Comparison of ENCODE assay signal across 9 cellular contexts in genomic region chr3:107206141-107206540, GRCh38.
DNase-seq lines count a peak whose midpoint lies in the region; ATAC-seq, FAIRE-seq and TF ChIP-seq lines count a peak whose summit lies in the region.
"Had no signal": no experiment of that assay in that cellular context is flagged by ENCODE, and none has a peak within 500 bp of the region (broad histone marks: within the 10 kb centered on the region; RNA-seq: fewer than 3 reads in every experiment).

No MANE protein-coding gene starts in this region.

- 20% methylated on average over 1 of the region's 1 CpG; no CpG with 5 or more reads in 1 of the 2 experiments for WGBS in H1 (ENCODE audit: extremely low coverage in 1 of 2, insufficient coverage in 1 of 2, insufficient read length in 1 of 2, insufficient replicate concordance in 2 of 2, low coverage in 1 of 2, low lambda C conversion rate in 2 of 2, missing lambda C conversion rate in 1 of 2), 2 experiments

- no peak overlapping the region for H2BK15ac ChIP-seq in H1 (ENCODE audit: low read length)

- H3K14ac ChIP-seq in H1 (ENCODE audit: insufficient read length), result no peak overlapping the region

- H3K27ac ChIP-seq in GM23338 (ENCODE audit: low read depth) (no peak overlapping the region), H1 (ENCODE audit: low read depth, low read length) (no peak overlapping the region)

- peak; percentile 55 for TF ChIP-seq CTCF in Calu3 (IDR thresholded peaks at IDR 0.05; ENCODE audit: unreplicated experiment)
- TF ChIP-seq CTCF in GM23338 (conservative IDR thresholded peaks at IDR 0.05; ENCODE audit: low read depth in 2 of 2), result peak; percentile 79 to 91
- peak in 2 of 3 experiments; percentile 63 to 70; a peak in 3 of 4 replicates for TF ChIP-seq CTCF in H1 (IDR thresholded peaks at IDR 0.05; ENCODE audit: control extremely low read depth in 1 of 3, insufficient read depth in 1 of 3, low read depth in 1 of 3, low read length in 3 of 3)
- TF ChIP-seq CTCF in osteocyte (IDR thresholded peaks at IDR 0.05), result peak; percentile 79

- no peaks in the 10 kb centered on the region for H3K79me2 ChIP-seq in GM23338 (replicated peaks; ENCODE audit: insufficient read depth)
- H3K79me2 ChIP-seq in H1 (ENCODE audit: control insufficient read depth in 1 of 2, insufficient read depth in 2 of 2, low read length in 2 of 2), result no peaks in the 10 kb centered on the region

- H3K4me1 Mint-ChIP-seq in Calu3 (ENCODE audit: low read depth, unreplicated experiment) (peaks cover 22% of the 10 kb centered on the region), GM23338 (peaks cover 7% of the 10 kb centered on the region; the same call in 2 of the 3 replicates), osteocyte (ENCODE audit: unreplicated experiment) (peaks cover 46% of the 10 kb centered on the region)
- H3K4me1 Mint-ChIP-seq in activated T-cell treated with anti-CD3 and anti-CD28 coated beads, Interleukin-2, amount 50 U/mL, for 24 hours (ENCODE audit: low read depth), result no peaks in the 10 kb centered on the region
- H3K4me1 Mint-ChIP-seq: naive B cell had no signal

- H3K23ac ChIP-seq in H1 (ENCODE audit: insufficient read length), result no peak overlapping the region

- intact Hi-C loops in Calu3 (cut with micrococcal nuclease; ENCODE audit: unreplicated experiment), result no loop called here

- no peak overlapping the region for H4K8ac ChIP-seq in H1 (ENCODE audit: extremely low read depth, insufficient read depth, low read length)

- H2BK20ac ChIP-seq in H1 (ENCODE audit: low read length), result no peak overlapping the region

- H3F3A ChIP-seq in GM23338 (replicated peaks; ENCODE audit: low read depth), result no peaks in the 10 kb centered on the region

- H3K9ac ChIP-seq in NT2/D1 (ENCODE audit: insufficient read length, low read depth) (no peak overlapping the region), H1 (replicated peaks in 1 of 4; ENCODE audit: extremely low read depth in 1 of 4, low read depth in 3 of 4, low read length in 3 of 4) (no peak overlapping the region)

- H3K27ac Mint-ChIP-seq in Calu3 (ENCODE audit: unreplicated experiment) (no peak overlapping the region), GM23338 (no peak overlapping the region), osteocyte (ENCODE audit: unreplicated experiment) (no peak overlapping the region)
- no peak overlapping the region for H3K27ac Mint-ChIP-seq in activated T-cell treated with anti-CD3 and anti-CD28 coated beads, Interleukin-2, amount 50 U/mL, for 24 hours
- H3K27ac Mint-ChIP-seq: naive B cell had no signal

- H3K56ac ChIP-seq in H1 (replicated peaks; ENCODE audit: insufficient read length, low read depth, low read length), result no peak overlapping the region

- H3K27me3 ChIP-seq in GM23338 (ENCODE audit: insufficient read depth) (no peaks in the 10 kb centered on the region), NT2/D1 (ENCODE audit: insufficient read depth, insufficient read length) (no peaks in the 10 kb centered on the region), H1 (replicated peaks in 1 of 4; ENCODE audit: control insufficient read depth in 3 of 4, extremely low read depth in 1 of 4, insufficient read depth in 3 of 4, low read length in 3 of 4) (no peaks in the 10 kb centered on the region)

- H4K20me1 ChIP-seq in GM23338 (replicated peaks; ENCODE audit: insufficient read depth) (no peaks in the 10 kb centered on the region), H1 (replicated peaks in 1 of 2; ENCODE audit: control insufficient read depth in 1 of 2, insufficient read depth in 2 of 2, low read length in 2 of 2) (no peaks in the 10 kb centered on the region)

- no peak overlapping the region for H3K4ac ChIP-seq in H1 (replicated peaks; ENCODE audit: insufficient read length, low read depth, low read length)

- H3K4me1 ChIP-seq in GM23338 (ENCODE audit: insufficient read depth), result no peaks in the 10 kb centered on the region
- H3K4me1 ChIP-seq in NT2/D1 (ENCODE audit: insufficient read depth, insufficient read length), result no peaks in the 10 kb centered on the region
- H3K4me1 ChIP-seq in H1 (replicated peaks in 1 of 4; ENCODE audit: control insufficient read depth in 3 of 4, insufficient read depth in 4 of 4, low read length in 3 of 4), result no peaks in the 10 kb centered on the region

- TF ChIP-seq EP300 in H1 (IDR thresholded peaks at IDR 0.05; ENCODE audit: borderline replicate concordance in 1 of 2, low read depth in 2 of 2, low read length in 2 of 2), result no peak

- H3K4me3 ChIP-seq in GM23338 (no peak overlapping the region), NT2/D1 (ENCODE audit: insufficient read length, low read depth) (no peak overlapping the region), H1 (ENCODE audit: extremely low read depth in 1 of 4, insufficient read depth in 2 of 4, low read depth in 3 of 4, low read length in 4 of 4) (no peak overlapping the region)

- FAIRE-seq in H1 (lab: Jason Lieb, UNC), result peak; percentile 94

- H3K4me3 Mint-ChIP-seq in Calu3 (ENCODE audit: low read depth, unreplicated experiment) (no peak overlapping the region), GM23338 (no peak overlapping the region), osteocyte (ENCODE audit: unreplicated experiment) (no peak overlapping the region)
- H3K4me3 Mint-ChIP-seq in activated T-cell treated with anti-CD3 and anti-CD28 coated beads, Interleukin-2, amount 50 U/mL, for 24 hours, result no peak overlapping the region
- H3K4me3 Mint-ChIP-seq: naive B cell had no signal

- H2AFZ ChIP-seq in GM23338 (no peak overlapping the region), H1 (ENCODE audit: low read length) (no peak overlapping the region)

- H3K23me2 ChIP-seq in H1 (ENCODE audit: low read depth, low read length), result no peaks in the 10 kb centered on the region

- H3K79me1 ChIP-seq in H1 (ENCODE audit: low read depth, low read length), result no peaks in the 10 kb centered on the region

- peak; percentile 76 to 83 for TF ChIP-seq RAD21 in H1 (IDR thresholded peaks at IDR 0.05 in 1 of 2, conservative IDR thresholded peaks at IDR 0.05 in 1 of 2; ENCODE audit: low read depth in 2 of 2, low read length in 2 of 2)

- BruUV-seq in Calu3 (replicated peaks; lab: Mats Ljungman, UMichigan), result no TSS peak

- no peak overlapping the region for H4K91ac ChIP-seq in H1 (replicated peaks; ENCODE audit: insufficient read length, low read length)

- H3K36me3 ChIP-seq in GM23338 (ENCODE audit: insufficient read depth), result no peaks in the 10 kb centered on the region
- H3K36me3 ChIP-seq in NT2/D1 (ENCODE audit: insufficient read depth, insufficient read length, low read length), result no peaks in the 10 kb centered on the region
- no peaks in the 10 kb centered on the region for H3K36me3 ChIP-seq in H1 (ENCODE audit: control insufficient read depth in 2 of 4, insufficient read depth in 4 of 4, low read length in 3 of 4)

- H3K36me3 Mint-ChIP-seq in Calu3 (ENCODE audit: insufficient read depth, unreplicated experiment) (no peaks in the 10 kb centered on the region), GM23338 (ENCODE audit: low read depth) (no peaks in the 10 kb centered on the region), osteocyte (ENCODE audit: unreplicated experiment) (no peaks in the 10 kb centered on the region)
- H3K36me3 Mint-ChIP-seq in activated T-cell treated with anti-CD3 and anti-CD28 coated beads, Interleukin-2, amount 50 U/mL, for 24 hours (ENCODE audit: low read depth), result no peaks in the 10 kb centered on the region
- H3K36me3 Mint-ChIP-seq: naive B cell had no signal

- no peak for TF ChIP-seq POLR2A in H1 (IDR thresholded peaks at IDR 0.05; ENCODE audit: control extremely low read depth in 1 of 2, low read depth in 2 of 2, low read length in 2 of 2)

- H4K5ac ChIP-seq in H1 (ENCODE audit: insufficient read length, low read depth, low read length), result no peak overlapping the region

- no peak overlapping the region for H2AK5ac ChIP-seq in H1 (ENCODE audit: low read depth, low read length)

- ATAC-seq in GM23338, result peak; percentile 79

- no peak overlapping the region for H2BK12ac ChIP-seq in H1 (ENCODE audit: low read depth, low read length)

- H2BK120ac ChIP-seq in H1 (replicated peaks; ENCODE audit: low read depth, low read length), result no peak overlapping the region

- POLR2A ChIA-PET in H1 (lab: Charles Lee; ENCODE audit: partially characterized antibody), result no interaction called here

- no peak overlapping the region for H2BK5ac ChIP-seq in H1 (ENCODE audit: low read depth, low read length)

- CTCF ChIA-PET in Calu3 (lab: Charles Lee) (no interaction called here), H1 (lab: Charles Lee; ENCODE audit: partially characterized antibody) (interaction anchor here (0.6 to 2.5 kb wide), 15 partner anchors 8 to 1627 kb away, joined by 3 to 8 read pairs (median 4); no protein-coding TSS in a partner anchor)

- H3K4me2 ChIP-seq in GM23338 (no peak overlapping the region), H1 (ENCODE audit: insufficient read depth in 1 of 2, low read depth in 2 of 2, low read length in 2 of 2) (no peak overlapping the region)

- no peak overlapping the region for H3K18ac ChIP-seq in H1 (ENCODE audit: extremely low read depth, low read length)

- H3K9me3 ChIP-seq in NT2/D1 (ENCODE audit: insufficient read depth, low read length) (no peaks in the 10 kb centered on the region), H1 (ENCODE audit: insufficient read depth in 2 of 2, low read depth in 1 of 2, low read length in 1 of 2) (no peaks in the 10 kb centered on the region)

- H3K9me2 ChIP-seq in GM23338 (ENCODE audit: insufficient read depth), result no peaks in the 10 kb centered on the region

- DNase-seq in Calu3 (peak; percentile 46), GM23338 (ENCODE audit: low spot score) (peak; percentile 85), NT2/D1 (ENCODE audit: low read depth, low spot score) (peak; percentile 23), H1 (ENCODE audit: low read depth in 1 of 2, low spot score in 2 of 2) (no peak), osteocyte (ENCODE audit: extremely low spot score, unreplicated experiment) (no peak)
- no peak for DNase-seq in activated CD8-positive, alpha-beta memory T cell treated with anti-CD3 and anti-CD28 coated beads for 24 hours
- no peak for DNase-seq in stimulated activated naive CD4-positive, alpha-beta T cell treated with Interleukin-2 at 50 U/mL for 16 hours (lab: John Stamatoyannopoulos, UW)
- no peak for DNase-seq in activated T-cell treated with anti-CD3 and anti-CD28 coated beads, Interleukin-2, amount 50 U/mL, for 24 hours
- DNase-seq: naive B cell had no signal

- no peaks in the 10 kb centered on the region for H3K9me3 Mint-ChIP-seq in Calu3 (ENCODE audit: low read depth, unreplicated experiment)
- no peaks in the 10 kb centered on the region for H3K9me3 Mint-ChIP-seq in GM23338
- H3K9me3 Mint-ChIP-seq in osteocyte (ENCODE audit: unreplicated experiment), result no peaks in the 10 kb centered on the region
- no peaks in the 10 kb centered on the region for H3K9me3 Mint-ChIP-seq in activated T-cell treated with anti-CD3 and anti-CD28 coated beads, Interleukin-2, amount 50 U/mL, for 24 hours

- no peaks in the 10 kb centered on the region for H3K27me3 Mint-ChIP-seq in Calu3 (ENCODE audit: unreplicated experiment)
- no peaks in the 10 kb centered on the region for H3K27me3 Mint-ChIP-seq in GM23338 (ENCODE audit: insufficient read depth, low read depth, poor library complexity)
- no peaks in the 10 kb centered on the region for H3K27me3 Mint-ChIP-seq in osteocyte (ENCODE audit: unreplicated experiment)
- peaks cover 4% of the 10 kb centered on the region for H3K27me3 Mint-ChIP-seq in activated T-cell treated with anti-CD3 and anti-CD28 coated beads, Interleukin-2, amount 50 U/mL, for 24 hours

TF ChIP-seq in H1, 55 proteins besides CTCF, POLR2A, EP300 and RAD21 (continues in another document):
- TF ChIP-seq TEAD4 (IDR thresholded peaks at IDR 0.05; ENCODE audit: low read depth, low read length), result peak; percentile 61; the same call in 1 of the 2 replicates

Comparison
In these comparisons a context has a peak if more than half of its experiments do, and no peak if none do; other contexts are left out.
1. DNase-seq: peak in Calu3 (single experiment), GM23338 (single experiment) and NT2/D1 (single experiment); none in H1 (0 of 2), osteocyte (single experiment), activated CD8-positive, alpha-beta memory T cell treated with anti-CD3 and anti-CD28 coated beads for 24 hours (single experiment), stimulated activated naive CD4-positive, alpha-beta T cell treated with Interleukin-2 at 50 U/mL for 16 hours (single experiment) and activated T-cell treated with anti-CD3 and anti-CD28 coated beads, Interleukin-2, amount 50 U/mL, for 24 hours (single experiment).
2. Peak in every context shown above with its lines, with median percentiles within 50 percentile points of each other: CTCF ChIP-seq.